ENCODE assay signal across 28 cellular contexts in genomic region chr2:39640681-39641080, GRCh38. TPM values are rescaled to one million over a fixed set of nuclear protein-coding genes. Genes with fewer than 3 reads are reported as not detected.
"Had no signal": no experiment of that assay in that cellular context is flagged by ENCODE, and none has a peak within 500 bp of the region (broad histone marks: within the 10 kb centered on the region; RNA-seq: fewer than 3 reads in every experiment).

No MANE protein-coding gene starts in this region.

- H2AFZ ChIP-seq: neural progenitor cell, parathyroid adenoma had no signal

- H3K36me3 Mint-ChIP-seq: mesothelial cell of epicardium, naive B cell, natural killer cell, neural progenitor cell had no signal

- H3K4me3 ChIP-seq: lower lobe of right lung, neural progenitor cell, right atrium auricular region, skin epidermis, suprapubic skin, thoracic aorta, tibial artery, upper lobe of right lung had no signal

- H3K4me1 Mint-ChIP-seq: mesothelial cell of epicardium, naive B cell, natural killer cell had no signal

- H3K9me3 ChIP-seq: lower lobe of right lung, neutrophil, right atrium auricular region, suprapubic skin, thoracic aorta, tibial artery, upper lobe of right lung had no signal

- H3K27me3 Mint-ChIP-seq: naive B cell had no signal

- H3K9ac ChIP-seq: neural progenitor cell, parathyroid adenoma had no signal

- H3K4me3 Mint-ChIP-seq: mesothelial cell of epicardium; naive B cell; natural killer cell; nephron progenitor cell; neural progenitor cell; stimulated activated naive CD8-positive, alpha-beta T cell treated with anti-CD3 and anti-CD28 coated beads, Interleukin-15, Interleukin-2, amounts not matched to agents 100 ng/mL and 50 ng/mL, for 24 hours had no signal

- H3K4me1 ChIP-seq: neural progenitor cell, parathyroid adenoma, upper lobe of right lung had no signal

- ATAC-seq: lower lobe of right lung, natural killer cell, upper lobe of right lung had no signal

- H3K36me3 ChIP-seq: lower lobe of right lung, neural progenitor cell, neutrophil, right atrium auricular region, suprapubic skin, thoracic aorta, tibial artery, upper lobe of right lung had no signal

- FAIRE-seq: keratinocyte, urothelium cell line had no signal

- H3K27ac ChIP-seq: lower lobe of right lung, neural progenitor cell, neutrophil, parathyroid adenoma, right atrium auricular region, skin epidermis, suprapubic skin, thoracic aorta, tibial artery, upper lobe of right lung had no signal

- H3K9me3 Mint-ChIP-seq: mesothelial cell of epicardium; naive B cell; natural killer cell; nephron progenitor cell; neural progenitor cell; stimulated activated naive CD8-positive, alpha-beta T cell treated with anti-CD3 and anti-CD28 coated beads, Interleukin-15, Interleukin-2, amounts not matched to agents 100 ng/mL and 50 ng/mL, for 24 hours had no signal

- H3K4me2 ChIP-seq: neural progenitor cell had no signal

- H3K27me3 ChIP-seq: neural progenitor cell, neutrophil, right atrium auricular region, suprapubic skin, tibial artery, upper lobe of right lung had no signal

- DNase-seq: kidney glomerular epithelial cell; lower lobe of right lung; mammary epithelial cell; mesendoderm; naive B cell; natural killer cell; nephron progenitor cell; occipital lobe; stimulated activated CD4-positive, alpha-beta T cell treated with anti-CD3 and anti-CD28 coated beads, Interleukin-12 subunit alpha, Interleukin-12 subunit beta, amount 100 ng/mL, for 4 hours; stimulated activated CD4-positive, alpha-beta T cell treated with anti-CD3 and anti-CD28 coated beads, Interleukin-15, amount 100 ng/mL, for 24 hours; stimulated activated CD4-positive, alpha-beta T cell treated with anti-CD3 and anti-CD28 coated beads, Interleukin-2, amount 100 ng/mL, for 24 hours; stimulated activated CD4-positive, alpha-beta T cell treated with anti-CD3 and anti-CD28 coated beads, Interleukin-4, amount 100 ng/mL, for 1 hour; stimulated activated naive CD4-positive, alpha-beta T cell; tibial artery; trophoblast cell; upper lobe of right lung had no signal

RNA-seq across cellular contexts. Expression of gene TMEM178A, which starts 25.0 kb away (rescaled TPM):
- total RNA-seq: mononuclear cell had no signal
